Comparison of ENCODE assay signal across 8 cellular contexts in genomic region chr12:55188974-55189556, GRCh38.
A peak's percentile ranks its signal among the peaks of the same experiment; 100 is the strongest.
DNase-seq lines count a peak whose midpoint lies in the region; ATAC-seq and TF ChIP-seq lines count a peak whose summit lies in the region.

No MANE protein-coding gene starts in this region.

- H3K4me3 Mint-ChIP-seq in stimulated activated naive CD8-positive, alpha-beta T cell treated with anti-CD3 and anti-CD28 coated beads, Interleukin-15, amount 100 ng/mL, for 72 hours, result no peak overlapping the region

- TF ChIP-seq CTCF in GM12872 (IDR thresholded peaks at IDR 0.05; ENCODE audit: insufficient read depth, low read depth, low read length) (peak; percentile 52; the same call in 2 of the 3 replicates), NB4 (IDR thresholded peaks at IDR 0.05; ENCODE audit: low read depth, low read length) (peak; percentile 59), cardiac fibroblast (IDR thresholded peaks at IDR 0.05; ENCODE audit: low read depth, low read length) (peak; percentile 55)

- no peaks in the 10 kb centered on the region for H3K4me1 Mint-ChIP-seq in stimulated activated naive CD8-positive, alpha-beta T cell treated with anti-CD3 and anti-CD28 coated beads, Interleukin-15, amount 100 ng/mL, for 72 hours

- DNase-seq in AG08395 (ENCODE audit: low spot score) (peak; percentile 52), NB4 (ENCODE audit: low read depth) (peak; percentile 82), SHP77 (lab: John Stamatoyannopoulos, UW) (peak; percentile 46 to 64), cardiac fibroblast (ENCODE audit: low read depth in 2 of 2) (peak; percentile 85 to 89), left kidney (ENCODE audit: low read depth, low spot score) (peak; percentile 90)
- peak; percentile 34 to 45 for DNase-seq in stimulated activated naive CD8-positive, alpha-beta T cell treated with anti-CD3 and anti-CD28 coated beads, Interleukin-15, amount 100 ng/mL, for 72 hours

- peak; percentile 84 for ATAC-seq in HG02588 (IDR thresholded peaks at IDR 0.05; ENCODE audit: unreplicated experiment)
- ATAC-seq in stimulated activated naive CD8-positive, alpha-beta T cell treated with anti-CD3 and anti-CD28 coated beads, Interleukin-15, amount 100 ng/mL, for 72 hours, result peak; percentile 80

- peaks cover 23% of the 10 kb centered on the region for H3K27me3 Mint-ChIP-seq in stimulated activated naive CD8-positive, alpha-beta T cell treated with anti-CD3 and anti-CD28 coated beads, Interleukin-15, amount 100 ng/mL, for 72 hours

- no peak overlapping the region for H3K4me3 ChIP-seq in NB4 (ENCODE audit: low read depth, low read length)
- H3K4me3 ChIP-seq in cardiac fibroblast (replicated peaks in 1 of 2; ENCODE audit: low read depth in 2 of 2, low read length in 2 of 2), result no peak overlapping the region

- no peaks in the 10 kb centered on the region for H3K9me3 Mint-ChIP-seq in stimulated activated naive CD8-positive, alpha-beta T cell treated with anti-CD3 and anti-CD28 coated beads, Interleukin-15, amount 100 ng/mL, for 72 hours

- TF ChIP-seq POLR2A in NB4 (IDR thresholded peaks at IDR 0.05; ENCODE audit: extremely low read depth, insufficient read length), result no peak

- no peak overlapping the region for H3K27ac Mint-ChIP-seq in stimulated activated naive CD8-positive, alpha-beta T cell treated with anti-CD3 and anti-CD28 coated beads, Interleukin-15, amount 100 ng/mL, for 72 hours

Comparison
In these comparisons a context has a peak if more than half of its experiments do, and no peak if none do; other contexts are left out.
1. DNase-seq: peak in every context shown above with its lines; median percentile 90 in left kidney; 87 in cardiac fibroblast; 82 in NB4; 55 in SHP77; 52 in AG08395; 40 in stimulated activated naive CD8-positive, alpha-beta T cell treated with anti-CD3 and anti-CD28 coated beads, Interleukin-15, amount 100 ng/mL, for 72 hours.